In genomic region chr1:24849653-24850295, GRCh38 we compare ENCODE assay signal across 9 cellular contexts.
DNase-seq lines count a peak whose midpoint lies in the region; ATAC-seq, FAIRE-seq and TF ChIP-seq lines count a peak whose summit lies in the region.
"Had no signal": no experiment of that assay in that cellular context is flagged by ENCODE, and none has a peak within 500 bp of the region (broad histone marks: within the 10 kb centered on the region; RNA-seq: fewer than 3 reads in every experiment).

No MANE protein-coding gene starts in this region.

- RAD21 ChIA-PET in HCT116 (lab: Charles Lee; ENCODE audit: low non-redundant PET in 1 of 2, low total read pairs in 2 of 2, uncharacterized antibody in 2 of 2, unreplicated experiment in 2 of 2) = interaction anchor here in 1 of 2 experiments (0.7 to 1.7 kb wide), 2 partner anchors 49 to 391 kb away, joined by 3 to 5 read pairs; no protein-coding TSS in a partner anchor

- H3K4me2 ChIP-seq in HCT116 (ENCODE audit: low read length) = no peak overlapping the region
- no peak overlapping the region for H3K4me2 ChIP-seq in keratinocyte (ENCODE audit: control insufficient read depth, extremely low read depth, insufficient read depth, low read depth, low read length)

- POLR2A ChIA-PET in HCT116 (lab: Charles Lee) = no interaction called here

- no peaks in the 10 kb centered on the region for H3K9me1 ChIP-seq in keratinocyte (ENCODE audit: control insufficient read depth, extremely low read depth, insufficient read depth, low read length)

- peaks cover 0 to 20% (median 13%) of the 10 kb centered on the region in 4 donors for H3K4me1 Mint-ChIP-seq in CD4-positive, CD25-positive, alpha-beta regulatory T cell

- H3K9me2 ChIP-seq in HCT116 (ENCODE audit: insufficient read depth) = no peaks in the 10 kb centered on the region

- no peaks in the 10 kb centered on the region for H3K9me3 Mint-ChIP-seq in CD4-positive, CD25-positive, alpha-beta regulatory T cell
- H3K9me3 Mint-ChIP-seq: stimulated activated naive CD8-positive, alpha-beta T cell treated with anti-CD3 and anti-CD28 coated beads, Interleukin-15, Interleukin-2, amounts not matched to agents 100 ng/mL and 50 ng/mL, for 24 hours had no signal

- TF ChIP-seq RAD21 in HCT116 (IDR thresholded peaks at IDR 0.05; ENCODE audit: low read depth) = peak; percentile 84

- no peaks in the 10 kb centered on the region for H3K79me2 ChIP-seq in HCT116 (ENCODE audit: insufficient read depth, low read length)
- no peaks in the 10 kb centered on the region for H3K79me2 ChIP-seq in keratinocyte (ENCODE audit: control insufficient read depth, insufficient read depth, low read length)

- peaks cover 5% of the 10 kb centered on the region for H3K27me3 ChIP-seq in CD4-positive, CD25-positive, alpha-beta regulatory T cell (ENCODE audit: control insufficient read depth, insufficient read depth, low read length)
- H3K27me3 ChIP-seq in HCT116 (ENCODE audit: insufficient read depth, low read length) (no peaks in the 10 kb centered on the region), WERI-Rb-1 (ENCODE audit: insufficient read depth, low read depth, severe bottlenecking) (no peaks in the 10 kb centered on the region), keratinocyte (ENCODE audit: control insufficient read depth, extremely low read depth, insufficient read depth, low read length) (no peaks in the 10 kb centered on the region)

- H4K20me1 ChIP-seq in HCT116 (ENCODE audit: insufficient read depth) (no peaks in the 10 kb centered on the region), keratinocyte (ENCODE audit: control insufficient read depth, extremely low read depth, insufficient read depth, low read length) (no peaks in the 10 kb centered on the region)

- no peak overlapping the region for H3K27ac ChIP-seq in CD4-positive, CD25-positive, alpha-beta regulatory T cell (ENCODE audit: insufficient read depth, low read length, poor library complexity, severe bottlenecking)
- H3K27ac ChIP-seq in HCT116 (ENCODE audit: low read depth, low read length) = no peak overlapping the region
- no peak overlapping the region for H3K27ac ChIP-seq in WERI-Rb-1
- no peak overlapping the region for H3K27ac ChIP-seq in keratinocyte (ENCODE audit: control insufficient read depth, insufficient read depth, low read length)

- H3K4me1 ChIP-seq in CD4-positive, CD25-positive, alpha-beta regulatory T cell (ENCODE audit: control insufficient read depth, insufficient read depth, low read length, poor library complexity, severe bottlenecking) = peaks cover 11% of the 10 kb centered on the region
- H3K4me1 ChIP-seq in HCT116 (ENCODE audit: control insufficient read depth in 1 of 2, insufficient read depth in 2 of 2, low read length in 2 of 2) (peaks cover 0 to 17% of the 10 kb centered on the region in 2 experiments; a peak in 1 of 4 replicates), keratinocyte (ENCODE audit: control insufficient read depth, extremely low read depth, insufficient read depth, low read length) (no peaks in the 10 kb centered on the region)

- intact Hi-C loops in HCT116 (cut with micrococcal nuclease) = loop anchor here (1.0 to 5.0 kb wide), 3 partner anchors 188 to 356 kb away; no protein-coding TSS in a partner anchor

- dilution Hi-C loops in keratinocyte (cut with MboI; ENCODE audit: extremely low pct_ligation_motif_present, low sequenced_read_pairs) = no loop called here

- no peaks in the 10 kb centered on the region for H3K36me3 ChIP-seq in CD4-positive, CD25-positive, alpha-beta regulatory T cell (ENCODE audit: control insufficient read depth, insufficient read depth, low read length)
- no peaks in the 10 kb centered on the region for H3K36me3 ChIP-seq in HCT116 (ENCODE audit: control insufficient read depth in 1 of 2, insufficient read depth in 2 of 2, low read length in 2 of 2)
- H3K36me3 ChIP-seq in WERI-Rb-1 = no peaks in the 10 kb centered on the region; the same call in 1 of the 2 replicates
- peaks cover 0 to 2% of the 10 kb centered on the region in 2 experiments for H3K36me3 ChIP-seq in keratinocyte (ENCODE audit: control insufficient read depth in 2 of 2, extremely low read depth in 1 of 2, insufficient read depth in 2 of 2, low read length in 2 of 2)

- H3K4me3 ChIP-seq in CD4-positive, CD25-positive, alpha-beta regulatory T cell (ENCODE audit: low read depth, low read length) = no peak overlapping the region
- H3K4me3 ChIP-seq in HCT116 (replicated peaks in 1 of 2; ENCODE audit: low read depth in 1 of 2, low read length in 2 of 2) = no peak overlapping the region
- no peak overlapping the region for H3K4me3 ChIP-seq in WERI-Rb-1 (ENCODE audit: low read depth, low read length)
- H3K4me3 ChIP-seq in keratinocyte (ENCODE audit: control insufficient read depth in 2 of 3, extremely low read depth in 1 of 3, insufficient read depth in 2 of 3, low read depth in 1 of 3, low read length in 3 of 3) = no peak overlapping the region

- H3K27me3 Mint-ChIP-seq in CD4-positive, CD25-positive, alpha-beta regulatory T cell = peaks cover 18% of the 10 kb centered on the region
- H3K27me3 Mint-ChIP-seq: stimulated activated naive CD8-positive, alpha-beta T cell treated with anti-CD3 and anti-CD28 coated beads, Interleukin-15, Interleukin-2, amounts not matched to agents 100 ng/mL and 50 ng/mL, for 24 hours had no signal

- TF ChIP-seq CTCF in HCT116 (IDR thresholded peaks at IDR 0.05 in 2 of 3, conservative IDR thresholded peaks at IDR 0.05 in 1 of 3; ENCODE audit: borderline replicate concordance in 1 of 3, insufficient read depth in 1 of 3, low read depth in 2 of 3, low read length in 2 of 3) (peak; percentile 29 to 70 (median 52); a peak in 5 of 6 replicates), WERI-Rb-1 (IDR thresholded peaks at IDR 0.05; ENCODE audit: low read depth, low read length) (peak; percentile 79), keratinocyte (optimal IDR thresholded peaks at IDR 0.05 in 1 of 3, IDR thresholded peaks at IDR 0.05 in 1 of 3, conservative IDR thresholded peaks at IDR 0.05 in 1 of 3; ENCODE audit: extremely low read depth in 1 of 3, insufficient read depth in 2 of 3, low read length in 3 of 3) (peak in 2 of 3 experiments; percentile 28 to 67)

- peak overlapping the region; percentile 26 to 88 (median 83) for H3K27ac Mint-ChIP-seq in CD4-positive, CD25-positive, alpha-beta regulatory T cell
- H3K27ac Mint-ChIP-seq: stimulated activated naive CD8-positive, alpha-beta T cell treated with anti-CD3 and anti-CD28 coated beads, Interleukin-15, Interleukin-2, amounts not matched to agents 100 ng/mL and 50 ng/mL, for 24 hours had no signal

- TF ChIP-seq POLR2A in HCT116 (IDR thresholded peaks at IDR 0.05; ENCODE audit: borderline replicate concordance, extremely low read depth, insufficient read depth, insufficient read length) = no peak

- no peak for ATAC-seq in CD4-positive, CD25-positive, alpha-beta regulatory T cell (ENCODE audit: low read depth in 2 of 2)
- ATAC-seq in HCT116 (no peak), GM19351 (IDR thresholded peaks at IDR 0.05; ENCODE audit: unreplicated experiment) (no peak), HG02588 (IDR thresholded peaks at IDR 0.05; ENCODE audit: unreplicated experiment) (no peak)

- CTCF ChIA-PET in HCT116 (lab: Charles Lee) = interaction anchor here (0.7 to 1.1 kb wide), 4 partner anchors 15 to 49 kb away, joined by 3 to 9 read pairs (median 4); no protein-coding TSS in a partner anchor

- BruUV-seq in HCT116 (replicated peaks; lab: Mats Ljungman, UMichigan) = no TSS peak

- H3K4me3 Mint-ChIP-seq in CD4-positive, CD25-positive, alpha-beta regulatory T cell = peak overlapping the region in 3 of 4 donors; percentile 35 to 91 (median 68)

- H3K9ac ChIP-seq in HCT116 (ENCODE audit: low read length) (no peak overlapping the region), keratinocyte (ENCODE audit: control insufficient read depth, extremely low read depth, insufficient read depth, low read length) (no peak overlapping the region)

- FAIRE-seq in keratinocyte (lab: Jason Lieb, UNC) = no peak

- H3K36me3 Mint-ChIP-seq in CD4-positive, CD25-positive, alpha-beta regulatory T cell = no peaks in the 10 kb centered on the region

- DNase-seq in CD4-positive, CD25-positive, alpha-beta regulatory T cell = peak in 1 of 3 donors; percentile 33
- DNase-seq in HCT116 (ENCODE audit: low read depth, low spot score) (no peak), WERI-Rb-1 (peak; percentile 59), keratinocyte (ENCODE audit: low read depth, low spot score) (no peak), kidney glomerular epithelial cell (lab: John Stamatoyannopoulos, UW) (no peak), SKM-1 treated with dmso at 0.1 percent for 144 hours (lab: John Stamatoyannopoulos, UW; ENCODE audit: unreplicated experiment) (no peak)

- no peaks in the 10 kb centered on the region for H3K9me3 ChIP-seq in CD4-positive, CD25-positive, alpha-beta regulatory T cell (ENCODE audit: control insufficient read depth in 2 of 2, low read length in 2 of 2)
- no peaks in the 10 kb centered on the region for H3K9me3 ChIP-seq in HCT116 (ENCODE audit: control insufficient read depth in 1 of 2, insufficient read depth in 1 of 2, low read depth in 1 of 2, low read length in 2 of 2)
- H3K9me3 ChIP-seq in WERI-Rb-1 (ENCODE audit: severe bottlenecking) = no peaks in the 10 kb centered on the region
- no peaks in the 10 kb centered on the region for H3K9me3 ChIP-seq in keratinocyte (ENCODE audit: control insufficient read depth, low read depth, low read length)

- H2AFZ ChIP-seq in HCT116 (ENCODE audit: low read depth, low read length, poor library complexity, severe bottlenecking) (peak overlapping the region; percentile 20), keratinocyte (ENCODE audit: control insufficient read depth, low read length) (no peak overlapping the region)

TF ChIP-seq in HCT116, 20 proteins besides CTCF, POLR2A, EP300 and RAD21 (continues in another document):
- TF ChIP-seq EZH2phosphoT487 (IDR thresholded peaks at IDR 0.05; ENCODE audit: borderline replicate concordance) = no peak
- TF ChIP-seq TCF7L2 (IDR thresholded peaks at IDR 0.05; ENCODE audit: borderline replicate concordance, extremely low read depth, insufficient read depth, insufficient read length) = no peak
- TF ChIP-seq CBX3 (IDR thresholded peaks at IDR 0.05; ENCODE audit: low read depth) = no peak
- TF ChIP-seq ZNF274 (IDR thresholded peaks at IDR 0.05; ENCODE audit: low read depth, low read length) = no peak
